11 cellular contexts compared by ENCODE assay signal in genomic region chrX:63747331-63747730, GRCh38. TPM values are rescaled to one million over a fixed set of nuclear protein-coding genes. Genes with fewer than 3 reads are reported as not detected.
DNase-seq lines count a peak whose midpoint lies in the region; ATAC-seq and TF ChIP-seq lines count a peak whose summit lies in the region.
"Had no signal": no experiment of that assay in that cellular context is flagged by ENCODE, and none has a peak within 500 bp of the region (broad histone marks: within the 10 kb centered on the region; RNA-seq: fewer than 3 reads in every experiment).

No MANE protein-coding gene starts in this region.

- H3K9me3 ChIP-seq in heart left ventricle = no peaks in the 10 kb centered on the region

- TF ChIP-seq POLR2A in heart left ventricle (IDR thresholded peaks at IDR 0.05) = no peak

- H3K27me3 ChIP-seq in heart left ventricle = no peaks in the 10 kb centered on the region

- peak overlapping the region in 10 of 12 donors; percentile 2 to 81 (median 52) for H3K27ac ChIP-seq in heart left ventricle

- peaks cover 0 to 71% (median 8%) of the 10 kb centered on the region in 12 donors for H3K4me1 ChIP-seq in heart left ventricle

- H3K27me3 Mint-ChIP-seq in brain = no peaks in the 10 kb centered on the region
- H3K27me3 Mint-ChIP-seq: stimulated activated naive CD8-positive, alpha-beta T cell treated with anti-CD3 and anti-CD28 coated beads, Interleukin-15, amount 100 ng/mL, for 72 hours had no signal

- DNase-seq in NCI-H2171 treated with DMSO at 0.1 percent for 48 hours (lab: John Stamatoyannopoulos, UW) = peak; percentile 39
- no peak for DNase-seq in NCI-H2171 (lab: John Stamatoyannopoulos, UW)
- no peak for DNase-seq in heart left ventricle
- peak; percentile 31 for DNase-seq in retinal pigment epithelial cell (ENCODE audit: low read depth)
- no peak for DNase-seq in ecto neural progenitor cell (ENCODE audit: low spot score)
- DNase-seq: 8988T; NCI-H1092; stimulated activated naive CD8-positive, alpha-beta T cell treated with anti-CD3 and anti-CD28 coated beads, Interleukin-15, amount 100 ng/mL, for 72 hours had no signal

- ATAC-seq in heart left ventricle (peak; percentile 71 to 86 (median 82)), HG02610 (IDR thresholded peaks at IDR 0.05; ENCODE audit: unreplicated experiment) (no peak), GM19395 (IDR thresholded peaks at IDR 0.05; ENCODE audit: unreplicated experiment) (no peak)
- ATAC-seq: stimulated activated naive CD8-positive, alpha-beta T cell treated with anti-CD3 and anti-CD28 coated beads, Interleukin-15, amount 100 ng/mL, for 72 hours had no signal

- no peak overlapping the region for H3K4me3 ChIP-seq in heart left ventricle
- H3K4me3 ChIP-seq in retinal pigment epithelial cell (ENCODE audit: low read length) = no peak overlapping the region

- peaks cover 91% of the 10 kb centered on the region for H3K4me1 Mint-ChIP-seq in brain

- H3K9me3 Mint-ChIP-seq in brain = no peaks in the 10 kb centered on the region
- H3K9me3 Mint-ChIP-seq: stimulated activated naive CD8-positive, alpha-beta T cell treated with anti-CD3 and anti-CD28 coated beads, Interleukin-15, amount 100 ng/mL, for 72 hours had no signal

- TF ChIP-seq CTCF in brain (conservative IDR thresholded peaks at IDR 0.05) = no peak
- no peak for TF ChIP-seq CTCF in heart left ventricle (IDR thresholded peaks at IDR 0.05)
- TF ChIP-seq CTCF in retinal pigment epithelial cell (conservative IDR thresholded peaks at IDR 0.05; ENCODE audit: low read depth, low read length) = no peak

- H3K36me3 ChIP-seq in heart left ventricle = no peaks in the 10 kb centered on the region

- H3K27ac Mint-ChIP-seq in brain = peak overlapping the region in 4 of 5 experiments; percentile 49 to 69 (median 56)
- H3K27ac Mint-ChIP-seq: stimulated activated naive CD8-positive, alpha-beta T cell treated with anti-CD3 and anti-CD28 coated beads, Interleukin-15, amount 100 ng/mL, for 72 hours had no signal

- no peaks in the 10 kb centered on the region for H3K36me3 Mint-ChIP-seq in brain

- H3K4me3 Mint-ChIP-seq in brain = peak overlapping the region in 4 of 5 experiments; percentile 11 to 73 (median 61)

- 18 to 31% (median 25%) methylated on average over 2 of the region's 2 CpGs for WGBS in heart left ventricle, 4 donors

- intact Hi-C loops in heart left ventricle (cut with DNase I) = loop anchor here in 1 of 10 donors (5.0 kb wide), 1 partner anchor 40 kb away; no protein-coding TSS in a partner anchor

RNA-seq across cellular contexts. Expression of gene ARHGEF9, which starts 37.7 kb away (rescaled TPM):
- polyA plus RNA-seq in brain (ENCODE audit: insufficient read depth, low read depth, low replicate concordance) = 26.0 TPM
- total RNA-seq in heart left ventricle = 10 to 100 TPM; 34.4 to 57.7 (median 41.9) TPM
- 10 to 100 TPM; 13.0 to 36.1 TPM for polyA plus RNA-seq in heart left ventricle

Comparison
In these comparisons a context has a peak if more than half of its experiments do, and no peak if none do; other contexts are left out.
1. DNase-seq: peak in NCI-H2171 treated with DMSO at 0.1 percent for 48 hours (single experiment) and retinal pigment epithelial cell (single experiment); none in NCI-H2171 (single experiment), heart left ventricle (0 of 5) and ecto neural progenitor cell (single experiment).
2. ATAC-seq: peak in heart left ventricle (4 of 4); none in HG02610 (single experiment) and GM19395 (single experiment).